Comparison of ENCODE assay signal across 9 cellular contexts in the genomic region with DNA sequence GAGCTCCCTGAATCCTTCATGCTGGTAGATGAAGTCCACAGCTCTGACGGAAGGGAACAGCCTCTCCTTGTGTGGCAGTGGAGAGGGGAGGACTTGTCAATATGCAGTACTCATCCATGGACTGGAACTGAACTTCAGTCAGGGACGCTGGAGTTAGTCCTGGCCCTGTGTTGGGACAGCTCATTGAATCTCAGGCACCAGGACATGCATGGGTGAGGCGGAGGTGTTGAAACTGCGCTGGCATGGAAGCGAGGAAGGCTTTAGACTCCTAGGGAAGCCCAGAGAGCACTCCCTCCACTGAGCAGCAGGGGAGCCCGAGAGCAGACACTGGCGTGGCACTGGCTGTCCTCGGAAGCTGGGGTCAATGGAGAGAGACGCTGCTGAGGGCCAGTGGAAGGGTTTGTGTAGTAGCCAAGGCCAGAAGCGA.
A peak's percentile ranks its signal among the peaks of the same experiment; 100 is the strongest.
DNase-seq lines count a peak whose midpoint lies in the region; ATAC-seq, FAIRE-seq and TF ChIP-seq lines count a peak whose summit lies in the region.
"Had no signal": no experiment of that assay in that cellular context is flagged by ENCODE, and none has a peak within 500 bp of the region (broad histone marks: within the 10 kb centered on the region; RNA-seq: fewer than 3 reads in every experiment).

No MANE protein-coding gene starts in this region.

- peaks cover 24% of the 10 kb centered on the region for H3K27me3 Mint-ChIP-seq in nephron (ENCODE audit: low read depth)

- FAIRE-seq in H1 (lab: Jason Lieb, UNC) = no peak

- TF ChIP-seq CTCF in H1 (IDR thresholded peaks at IDR 0.05; ENCODE audit: control extremely low read depth in 1 of 3, insufficient read depth in 1 of 3, low read depth in 1 of 3, low read length in 3 of 3) = peak; percentile 56 to 77 (median 73)
- TF ChIP-seq CTCF in nephron (IDR thresholded peaks at IDR 0.05; ENCODE audit: unreplicated experiment in 3 of 3) = peak; percentile 40 to 58 (median 52)
- no peak for TF ChIP-seq CTCF in coronary artery (IDR thresholded peaks at IDR 0.05)

- H2BK15ac ChIP-seq in H1 (ENCODE audit: low read length) = peak overlapping the region; percentile 53; the same call in 1 of the 2 replicates

- no peaks in the 10 kb centered on the region for H3K9me3 Mint-ChIP-seq in nephron

- H3K79me1 ChIP-seq in H1 (ENCODE audit: low read depth, low read length) = no peaks in the 10 kb centered on the region

- no peak overlapping the region for H2AK5ac ChIP-seq in H1 (ENCODE audit: low read depth, low read length)

- H3K27ac ChIP-seq in H1 (ENCODE audit: low read depth, low read length) = no peak overlapping the region
- no peak overlapping the region for H3K27ac ChIP-seq in coronary artery

- no peak overlapping the region for H3K56ac ChIP-seq in H1 (replicated peaks; ENCODE audit: insufficient read length, low read depth, low read length)

- peak overlapping the region; percentile 46; the same call in 1 of the 2 replicates for H2BK12ac ChIP-seq in H1 (ENCODE audit: low read depth, low read length)

- no peaks in the 10 kb centered on the region for H4K20me1 ChIP-seq in H1 (replicated peaks in 1 of 2; ENCODE audit: control insufficient read depth in 1 of 2, insufficient read depth in 2 of 2, low read length in 2 of 2)

- 64% methylated on average over 8 of the region's 10 CpGs; no CpG with 5 or more reads in 1 of the 2 experiments for whole genome bisulfite sequencing in H1 (ENCODE audit: extremely low coverage in 1 of 2, insufficient coverage in 1 of 2, insufficient read length in 1 of 2, insufficient replicate concordance in 2 of 2, low coverage in 1 of 2, low lambda C conversion rate in 2 of 2, missing lambda C conversion rate in 1 of 2), 2 experiments

- H3K18ac ChIP-seq in H1 (ENCODE audit: extremely low read depth, low read length) = no peak overlapping the region

- H3K4me3 Mint-ChIP-seq in nephron = no peak overlapping the region
- H3K4me3 Mint-ChIP-seq: IgD-negative memory B cell had no signal

- H3K14ac ChIP-seq in H1 (ENCODE audit: insufficient read length) = no peak overlapping the region

- H4K91ac ChIP-seq in H1 (replicated peaks; ENCODE audit: insufficient read length, low read length) = no peak overlapping the region

- no peak overlapping the region for H4K5ac ChIP-seq in H1 (ENCODE audit: insufficient read length, low read depth, low read length)

- no peaks in the 10 kb centered on the region for H3K9me3 ChIP-seq in H1 (ENCODE audit: insufficient read depth in 2 of 2, low read depth in 1 of 2, low read length in 1 of 2)

- H3K27me3 ChIP-seq in H1 (replicated peaks in 1 of 4; ENCODE audit: control insufficient read depth in 3 of 4, extremely low read depth in 1 of 4, insufficient read depth in 3 of 4, low read length in 3 of 4) = no peaks in the 10 kb centered on the region

- CTCF ChIA-PET in H1 (lab: Charles Lee; ENCODE audit: partially characterized antibody) = interaction anchor here (0.8 to 6.4 kb wide), 27 partner anchors 9 to 729 kb away, joined by 3 to 89 read pairs (median 4); no protein-coding TSS in a partner anchor

- H3K4me2 ChIP-seq in H1 (ENCODE audit: insufficient read depth in 1 of 2, low read depth in 2 of 2, low read length in 2 of 2) = no peak overlapping the region

- H4K8ac ChIP-seq in H1 (ENCODE audit: extremely low read depth, insufficient read depth, low read length) = peak overlapping the region; percentile 85; the same call in 1 of the 2 replicates

- H2BK5ac ChIP-seq in H1 (ENCODE audit: low read depth, low read length) = no peak overlapping the region

- TF ChIP-seq POLR2A in H1 (IDR thresholded peaks at IDR 0.05; ENCODE audit: control extremely low read depth in 1 of 2, low read depth in 2 of 2, low read length in 2 of 2) = no peak

- H3K4me1 ChIP-seq in H1 (replicated peaks in 1 of 4; ENCODE audit: control insufficient read depth in 3 of 4, insufficient read depth in 4 of 4, low read length in 3 of 4) = no peaks in the 10 kb centered on the region

- H3K23me2 ChIP-seq in H1 (ENCODE audit: low read depth, low read length) = no peaks in the 10 kb centered on the region

- no peaks in the 10 kb centered on the region for H3K79me2 ChIP-seq in H1 (ENCODE audit: control insufficient read depth in 1 of 2, insufficient read depth in 2 of 2, low read length in 2 of 2)

- peaks cover 9% of the 10 kb centered on the region for H3K4me1 Mint-ChIP-seq in nephron

- H3K9ac ChIP-seq in H1 (replicated peaks in 1 of 4; ENCODE audit: extremely low read depth in 1 of 4, low read depth in 3 of 4, low read length in 3 of 4) = no peak overlapping the region

- TF ChIP-seq RAD21 in Ishikawa (IDR thresholded peaks at IDR 0.05; ENCODE audit: low read depth) = peak; percentile 32; the same call in 1 of the 2 replicates
- peak; percentile 47 to 57 for TF ChIP-seq RAD21 in H1 (IDR thresholded peaks at IDR 0.05 in 1 of 2, conservative IDR thresholded peaks at IDR 0.05 in 1 of 2; ENCODE audit: low read depth in 2 of 2, low read length in 2 of 2)

- no peak overlapping the region for H3K4me3 ChIP-seq in H1 (ENCODE audit: extremely low read depth in 1 of 4, insufficient read depth in 2 of 4, low read depth in 3 of 4, low read length in 4 of 4)
- no peak overlapping the region for H3K4me3 ChIP-seq in coronary artery

- POLR2A ChIA-PET in H1 (lab: Charles Lee; ENCODE audit: partially characterized antibody) = no interaction called here

- no peak overlapping the region for H3K27ac Mint-ChIP-seq in nephron
- H3K27ac Mint-ChIP-seq: IgD-negative memory B cell had no signal

- no peaks in the 10 kb centered on the region for H3K36me3 ChIP-seq in H1 (ENCODE audit: control insufficient read depth in 2 of 4, insufficient read depth in 4 of 4, low read length in 3 of 4)

- H3K36me3 Mint-ChIP-seq in nephron (ENCODE audit: low read depth) = no peaks in the 10 kb centered on the region
- H3K36me3 Mint-ChIP-seq: IgD-negative memory B cell had no signal

- H2AFZ ChIP-seq in H1 (ENCODE audit: low read length) = peak overlapping the region; percentile 55; the same call in 1 of the 2 replicates

- ATAC-seq in GM21360 (IDR thresholded peaks at IDR 0.05; ENCODE audit: unreplicated experiment) = no peak

- no peak overlapping the region for H2BK20ac ChIP-seq in H1 (ENCODE audit: low read length)

- H2BK120ac ChIP-seq in H1 (replicated peaks; ENCODE audit: low read depth, low read length) = no peak overlapping the region

- no peak overlapping the region for H3K4ac ChIP-seq in H1 (replicated peaks; ENCODE audit: insufficient read length, low read depth, low read length)

- DNase-seq in D341Med (ENCODE audit: low spot score) (peak; percentile 61), H1 (ENCODE audit: low read depth in 1 of 2, low spot score in 2 of 2) (peak in 1 of 2 experiments; percentile 82), coronary artery (ENCODE audit: low spot score) (no peak), medulla oblongata (ENCODE audit: extremely low spot score) (no peak)
- DNase-seq in activated T-cell treated with anti-CD3 and anti-CD28 coated beads, Interleukin-2, amount 50 U/mL, for 1 hour = no peak

- TF ChIP-seq EP300 in Ishikawa (IDR thresholded peaks at IDR 0.05; ENCODE audit: borderline replicate concordance) (no peak), H1 (IDR thresholded peaks at IDR 0.05; ENCODE audit: borderline replicate concordance in 1 of 2, low read depth in 2 of 2, low read length in 2 of 2) (no peak)

- H3K23ac ChIP-seq in H1 (ENCODE audit: insufficient read length) = no peak overlapping the region

TF ChIP-seq in Ishikawa, 13 proteins besides CTCF, POLR2A, EP300 and RAD21 (continues in another document):
- TF ChIP-seq YY1 (IDR thresholded peaks at IDR 0.05; ENCODE audit: low read depth) (no peak), TCF12 (IDR thresholded peaks at IDR 0.05; ENCODE audit: low read depth) (no peak), EGR1 (IDR thresholded peaks at IDR 0.05) (no peak), TEAD4 (IDR thresholded peaks at IDR 0.05) (no peak), CREB1 (IDR thresholded peaks at IDR 0.05; ENCODE audit: low read depth) (no peak), FOXM1 (IDR thresholded peaks at IDR 0.05; ENCODE audit: borderline replicate concordance, low read depth) (no peak)
- TF ChIP-seq, protein P1, sequence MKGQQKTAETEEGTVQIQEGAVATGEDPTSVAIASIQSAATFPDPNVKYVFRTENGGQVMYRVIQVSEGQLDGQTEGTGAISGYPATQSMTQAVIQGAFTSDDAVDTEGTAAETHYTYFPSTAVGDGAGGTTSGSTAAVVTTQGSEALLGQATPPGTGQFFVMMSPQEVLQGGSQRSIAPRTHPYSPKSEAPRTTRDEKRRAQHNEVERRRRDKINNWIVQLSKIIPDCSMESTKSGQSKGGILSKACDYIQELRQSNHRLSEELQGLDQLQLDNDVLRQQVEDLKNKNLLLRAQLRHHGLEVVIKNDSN (IDR thresholded peaks at IDR 0.05) = no peak
- TF ChIP-seq, protein P2, sequence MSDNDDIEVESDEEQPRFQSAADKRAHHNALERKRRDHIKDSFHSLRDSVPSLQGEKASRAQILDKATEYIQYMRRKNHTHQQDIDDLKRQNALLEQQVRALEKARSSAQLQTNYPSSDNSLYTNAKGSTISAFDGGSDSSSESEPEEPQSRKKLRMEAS (IDR thresholded peaks at IDR 0.05) = no peak

TF ChIP-seq in H1, 55 proteins besides CTCF, POLR2A, EP300 and RAD21:
- TF ChIP-seq KDM1A (IDR thresholded peaks at IDR 0.05; ENCODE audit: borderline replicate concordance, low read length) = no peak
- no peak for TF ChIP-seq KDM5A (IDR thresholded peaks at IDR 0.05; ENCODE audit: low read length)
- no peak for TF ChIP-seq HDAC2 (IDR thresholded peaks at IDR 0.05; ENCODE audit: borderline replicate concordance in 1 of 2, low read depth in 2 of 2, low read length in 2 of 2)
- no peak for TF ChIP-seq CHD1 (IDR thresholded peaks at IDR 0.05; ENCODE audit: low read depth, low read length)
- TF ChIP-seq GABPA (IDR thresholded peaks at IDR 0.05; ENCODE audit: borderline replicate concordance, insufficient read depth, low read length) = no peak
- TF ChIP-seq SAP30 (IDR thresholded peaks at IDR 0.05; ENCODE audit: insufficient read depth, insufficient replicate concordance, low read length) = no peak
- TF ChIP-seq FOSL1 (IDR thresholded peaks at IDR 0.05; ENCODE audit: insufficient read depth, low read depth, low read length) = no peak
